ENCODE assay signal across 27 cellular contexts in genomic region chr4:132759199-132759780, GRCh38.
"Had no signal": no experiment of that assay in that cellular context is flagged by ENCODE, and none has a peak within 500 bp of the region (broad histone marks: within the 10 kb centered on the region; RNA-seq: fewer than 3 reads in every experiment).

No MANE protein-coding gene starts in this region.

- H3K9me3 ChIP-seq: colonic mucosa, esophagus squamous epithelium, gastrocnemius medialis, heart right ventricle, left lung, lower lobe of right lung, mucosa of descending colon had no signal

- H3K36me3 Mint-ChIP-seq: mesothelial cell of epicardium had no signal

- H3K4me1 Mint-ChIP-seq: mesothelial cell of epicardium had no signal

- H3K9me3 Mint-ChIP-seq: dendritic cell treated with granulocyte-macrophage colony-stimulating factor and Interleukin-4, amounts not matched to agents 40 ng/mL and 50 ng/mL, for 4 days; endodermal cell; mesothelial cell of epicardium had no signal

- DNase-seq: colonic mucosa; cortex of kidney; effector CD8-positive, alpha-beta T cell; effector memory CD8-positive, alpha-beta T cell; endodermal cell; erythroblast; esophagus squamous epithelium; foreskin fibroblast; foreskin melanocyte; gastrocnemius medialis; glutamatergic neuron; head of caudate nucleus; heart right ventricle; hippocampal formation; left cardiac atrium; left lung; left ventricle myocardium superior; lower lobe of right lung; mesenchymal stem cell; mucosa of descending colon had no signal

- H3K27me3 Mint-ChIP-seq: dendritic cell treated with granulocyte-macrophage colony-stimulating factor and Interleukin-4, amounts not matched to agents 40 ng/mL and 50 ng/mL, for 4 days; effector memory CD8-positive, alpha-beta T cell had no signal

- H3K4me1 ChIP-seq: colonic mucosa, esophagus squamous epithelium, gastrocnemius medialis, heart right ventricle, left lung, lower lobe of right lung had no signal

- FAIRE-seq: endometrium, islet of Langerhans, keratinocyte had no signal

- ATAC-seq: effector memory CD8-positive, alpha-beta T cell; esophagus mucosa; gastrocnemius medialis; heart right ventricle; left cardiac atrium; left lung; left ventricle myocardium superior; lower lobe of right lung; mucosa of descending colon had no signal

- H3K27ac ChIP-seq: colonic mucosa, epithelial cell of prostate, esophagus squamous epithelium, gastrocnemius medialis, heart right ventricle, left lung, lower lobe of right lung had no signal

- H3K27ac Mint-ChIP-seq: dendritic cell treated with granulocyte-macrophage colony-stimulating factor and Interleukin-4, amounts not matched to agents 40 ng/mL and 50 ng/mL, for 4 days; effector memory CD8-positive, alpha-beta T cell; endodermal cell; mesothelial cell of epicardium had no signal

- H3K27me3 ChIP-seq: colonic mucosa, esophagus squamous epithelium, gastrocnemius medialis, heart right ventricle, left lung had no signal

- H3K4me3 Mint-ChIP-seq: dendritic cell treated with granulocyte-macrophage colony-stimulating factor and Interleukin-4, amounts not matched to agents 40 ng/mL and 50 ng/mL, for 4 days; effector memory CD8-positive, alpha-beta T cell; endodermal cell; mesothelial cell of epicardium had no signal

- H3K4me3 ChIP-seq: colonic mucosa, esophagus squamous epithelium, gastrocnemius medialis, heart right ventricle, left lung, lower lobe of right lung, mucosa of descending colon had no signal

- H3K36me3 ChIP-seq: colonic mucosa, esophagus squamous epithelium, gastrocnemius medialis, heart right ventricle, left lung, lower lobe of right lung had no signal
